Comparison of ENCODE assay signal across 17 cellular contexts in the genomic region with DNA sequence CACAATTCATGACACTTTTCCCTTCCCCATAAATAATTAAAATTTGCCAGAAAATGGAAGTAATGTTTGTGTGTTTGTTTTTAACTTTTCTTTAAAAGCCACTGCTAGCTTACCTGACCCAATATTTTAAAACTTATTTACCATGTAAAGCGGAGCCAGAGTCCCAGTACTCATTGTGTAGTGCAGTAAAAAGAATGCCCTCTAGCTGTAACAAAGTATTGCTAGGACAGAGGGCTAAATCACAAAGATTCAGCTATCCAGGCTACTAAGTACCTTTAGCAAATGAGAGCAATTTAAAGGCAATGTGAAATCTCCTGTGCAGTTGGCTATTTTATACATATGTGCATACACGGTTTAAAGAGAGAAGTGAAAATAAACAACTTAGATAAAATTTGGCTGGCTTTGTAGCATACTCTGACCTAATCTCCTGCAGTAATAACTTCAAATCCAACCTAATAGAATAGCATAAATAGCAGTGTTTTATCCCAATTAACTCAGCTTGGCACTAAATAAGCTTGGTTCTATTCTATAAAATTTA.
DNase-seq lines count a peak whose midpoint lies in the region; ATAC-seq and TF ChIP-seq lines count a peak whose summit lies in the region.
"Had no signal": no experiment of that assay in that cellular context is flagged by ENCODE, and none has a peak within 500 bp of the region (broad histone marks: within the 10 kb centered on the region; RNA-seq: fewer than 3 reads in every experiment).

No MANE protein-coding gene starts in this region.

- no peak overlapping the region for H3K4me2 ChIP-seq in IMR-90 (ENCODE audit: low read depth, low read length)
- H3K4me2 ChIP-seq: PC-9 had no signal

- H3K23ac ChIP-seq in IMR-90 (ENCODE audit: low read depth, low read length): no peak overlapping the region

- in situ Hi-C loops in IMR-90 (cut with MboI; ENCODE audit: low sequenced_read_pairs): no loop called here

- ATAC-seq in IMR-90 (ENCODE audit: low read depth) (peak; percentile 66), foreskin keratinocyte (no peak)

- no peak overlapping the region for H4K8ac ChIP-seq in IMR-90 (ENCODE audit: low read depth in 2 of 2, low read length in 2 of 2)

- no peak overlapping the region for H3K4ac ChIP-seq in IMR-90 (ENCODE audit: low read depth, low read length)

- no peak overlapping the region for H3K14ac ChIP-seq in IMR-90 (replicated peaks; ENCODE audit: low read depth, low read length)

- POLR2A ChIA-PET in IMR-90 (lab: Charles Lee; ENCODE audit: unreplicated experiment): no interaction called here

- no CpG with 5 or more reads among the region's 2 CpGs for WGBS in IMR-90 (ENCODE audit: extremely low coverage in 2 of 2, insufficient read length in 1 of 2), 2 experiments

- dilution Hi-C loops in IMR-90 (cut with HindIII; ENCODE audit: low sequenced_read_pairs, unreplicated experiment): no loop called here

- no peak overlapping the region for H2BK5ac ChIP-seq in IMR-90 (ENCODE audit: low read depth, low read length, poor library complexity, severe bottlenecking)

- H3K9me1 ChIP-seq in IMR-90 (ENCODE audit: insufficient read depth, low read length): no peaks in the 10 kb centered on the region

- intact Hi-C loops in IMR-90 (cut with micrococcal nuclease): loop anchor here (10.0 kb wide), 1 partner anchor 417 kb away; no protein-coding TSS in a partner anchor

- no peak overlapping the region for H3K18ac ChIP-seq in IMR-90 (ENCODE audit: low read depth, low read length)

- TF ChIP-seq CTCF in IMR-90 (conservative IDR thresholded peaks at IDR 0.05; ENCODE audit: low read depth, low read length): no peak
- TF ChIP-seq CTCF in VCaP (conservative IDR thresholded peaks at IDR 0.05): peak; percentile 25; the same call in 1 of the 2 replicates
- peak; percentile 20 for TF ChIP-seq CTCF in foreskin keratinocyte (conservative IDR thresholded peaks at IDR 0.05)

- no peak for TF ChIP-seq RAD21 in IMR-90 (IDR thresholded peaks at IDR 0.05; ENCODE audit: low read length)

- no peak overlapping the region for H2BK120ac ChIP-seq in IMR-90 (ENCODE audit: low read depth, low read length)

- H3K4me1 ChIP-seq in IMR-90 (ENCODE audit: control insufficient read depth, insufficient read depth, low read length) (no peaks in the 10 kb centered on the region; the same call in 1 of the 2 replicates), foreskin keratinocyte (peaks cover 4% of the 10 kb centered on the region)
- H3K4me1 ChIP-seq: BE2C had no signal

- no peak overlapping the region for H3K4me3 ChIP-seq in IMR-90 (ENCODE audit: insufficient read depth, low read depth, low read length)
- H3K4me3 ChIP-seq: PC-9 had no signal

- H2BK20ac ChIP-seq in IMR-90 (ENCODE audit: low read depth, low read length): no peak overlapping the region

- TF ChIP-seq POLR2A in IMR-90 (IDR thresholded peaks at IDR 0.05; ENCODE audit: low read depth, low read length): no peak

- no peak overlapping the region for H2BK15ac ChIP-seq in IMR-90 (ENCODE audit: low read depth, low read length)

- H2AFZ ChIP-seq in IMR-90 (replicated peaks; ENCODE audit: low read length, poor library complexity): no peak overlapping the region
- H2AFZ ChIP-seq: PC-9 had no signal

- no peak overlapping the region for H2AK5ac ChIP-seq in IMR-90 (ENCODE audit: low read depth, low read length)

- H4K91ac ChIP-seq in IMR-90 (ENCODE audit: insufficient read depth, low read depth, low read length): no peak overlapping the region

- H3K56ac ChIP-seq in IMR-90 (ENCODE audit: extremely low read depth, insufficient read depth, low read length): no peak overlapping the region

- no TSS peak for BruUV-seq in IMR-90 (replicated peaks; lab: Mats Ljungman, UMichigan)

- H3K27me3 ChIP-seq in IMR-90 (ENCODE audit: control insufficient read depth, insufficient read depth, low read length) (no peaks in the 10 kb centered on the region), foreskin keratinocyte (no peaks in the 10 kb centered on the region)
- H3K27me3 ChIP-seq: BE2C had no signal

- H3K79me1 ChIP-seq in IMR-90 (ENCODE audit: low read depth in 1 of 2, low read length in 2 of 2): no peaks in the 10 kb centered on the region

- no peak overlapping the region for H3K9ac ChIP-seq in IMR-90 (ENCODE audit: low read depth, low read length)

- H3K36me3 ChIP-seq in IMR-90 (ENCODE audit: control insufficient read depth, insufficient read depth, low read length): no peaks in the 10 kb centered on the region
- H3K36me3 ChIP-seq: BE2C had no signal

- DNase-seq in IMR-90: peak; percentile 52
- DNase-seq in foreskin keratinocyte: no peak
- no peak for DNase-seq in anterior cingulate cortex (lab: John Stamatoyannopoulos, UW)
- DNase-seq in GM19238 (ENCODE audit: insufficient read length, low spot score): no peak
- DNase-seq in amniotic stem cell (lab: John Stamatoyannopoulos, UW): no peak
- no peak for DNase-seq in COR-L47 (lab: John Stamatoyannopoulos, UW)
- DNase-seq: BE2C; CD4-positive, alpha-beta memory T cell; GDM1; HCEC 1CT; MV-4-11; NCI-H1417; NCI-H187 treated with DMSO at 0.1 percent for 48 hours; NCI-H446; NCI-H748 treated with DMSO at 0.1 percent for 48 hours; PC-9 had no signal

- CTCF ChIA-PET in IMR-90 (lab: Yijun Ruan, JAX): no interaction called here

- H2AK9ac ChIP-seq in IMR-90 (replicated peaks; ENCODE audit: low read depth, low read length, poor library complexity): no peak overlapping the region

- no peaks in the 10 kb centered on the region for H4K20me1 ChIP-seq in IMR-90 (ENCODE audit: insufficient read depth, low read length)

- H3K9me3 ChIP-seq in IMR-90 (ENCODE audit: control insufficient read depth, insufficient read depth, low read length): no peaks in the 10 kb centered on the region
- H3K9me3 ChIP-seq: BE2C had no signal

- H3K27ac ChIP-seq in IMR-90 (ENCODE audit: insufficient read depth, low read length) (no peak overlapping the region), VCaP (no peak overlapping the region), foreskin keratinocyte (no peak overlapping the region)
- H3K27ac ChIP-seq: PC-9 had no signal

- H4K5ac ChIP-seq in IMR-90 (ENCODE audit: low read depth, low read length): no peak overlapping the region

TF ChIP-seq in IMR-90, 13 proteins besides CTCF, POLR2A, EP300 and RAD21:
- TF ChIP-seq, protein P1, sequence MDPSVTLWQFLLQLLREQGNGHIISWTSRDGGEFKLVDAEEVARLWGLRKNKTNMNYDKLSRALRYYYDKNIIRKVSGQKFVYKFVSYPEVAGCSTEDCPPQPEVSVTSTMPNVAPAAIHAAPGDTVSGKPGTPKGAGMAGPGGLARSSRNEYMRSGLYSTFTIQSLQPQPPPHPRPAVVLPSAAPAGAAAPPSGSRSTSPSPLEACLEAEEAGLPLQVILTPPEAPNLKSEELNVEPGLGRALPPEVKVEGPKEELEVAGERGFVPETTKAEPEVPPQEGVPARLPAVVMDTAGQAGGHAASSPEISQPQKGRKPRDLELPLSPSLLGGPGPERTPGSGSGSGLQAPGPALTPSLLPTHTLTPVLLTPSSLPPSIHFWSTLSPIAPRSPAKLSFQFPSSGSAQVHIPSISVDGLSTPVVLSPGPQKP (IDR thresholded peaks at IDR 0.05; ENCODE audit: borderline replicate concordance, low read depth, low read length): no peak
- no peak for TF ChIP-seq RFX5 (IDR thresholded peaks at IDR 0.05; ENCODE audit: low read depth, low read length)
- no peak for TF ChIP-seq BHLHE40 (IDR thresholded peaks at IDR 0.05; ENCODE audit: low read depth, low read length)
- TF ChIP-seq FOS (IDR thresholded peaks at IDR 0.05; ENCODE audit: low read depth, low read length): no peak
- no peak for TF ChIP-seq CEBPB (IDR thresholded peaks at IDR 0.05; ENCODE audit: low read depth, low read length)
- no peak for TF ChIP-seq SMC3 (IDR thresholded peaks at IDR 0.05; ENCODE audit: low read depth, low read length)
- no peak for TF ChIP-seq MXI1 (IDR thresholded peaks at IDR 0.05; ENCODE audit: borderline replicate concordance, low read depth, low read length)
- no peak for TF ChIP-seq MAFK (IDR thresholded peaks at IDR 0.05; ENCODE audit: low read depth, low read length)
- no peak for TF ChIP-seq CHD1 (IDR thresholded peaks at IDR 0.05; ENCODE audit: low read depth, low read length)
- TF ChIP-seq RCOR1 (IDR thresholded peaks at IDR 0.05; ENCODE audit: insufficient replicate concordance, low read length): no peak
- no peak for TF ChIP-seq MAZ (IDR thresholded peaks at IDR 0.05; ENCODE audit: borderline replicate concordance, low read depth, low read length)
- no peak for TF ChIP-seq NFE2L2 (IDR thresholded peaks at IDR 0.05; ENCODE audit: low read depth, low read length)
- TF ChIP-seq, protein P2, sequence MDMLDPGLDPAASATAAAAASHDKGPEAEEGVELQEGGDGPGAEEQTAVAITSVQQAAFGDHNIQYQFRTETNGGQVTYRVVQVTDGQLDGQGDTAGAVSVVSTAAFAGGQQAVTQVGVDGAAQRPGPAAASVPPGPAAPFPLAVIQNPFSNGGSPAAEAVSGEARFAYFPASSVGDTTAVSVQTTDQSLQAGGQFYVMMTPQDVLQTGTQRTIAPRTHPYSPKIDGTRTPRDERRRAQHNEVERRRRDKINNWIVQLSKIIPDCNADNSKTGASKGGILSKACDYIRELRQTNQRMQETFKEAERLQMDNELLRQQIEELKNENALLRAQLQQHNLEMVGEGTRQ (IDR thresholded peaks at IDR 0.05; ENCODE audit: low read depth, low read length): no peak
